Comparison of ENCODE assay signal across 15 cellular contexts in genomic region chr17:72901098-72901497, GRCh38.
"Had no signal": no experiment of that assay in that cellular context is flagged by ENCODE, and none has a peak within 500 bp of the region (broad histone marks: within the 10 kb centered on the region; RNA-seq: fewer than 3 reads in every experiment).

No MANE protein-coding gene starts in this region.

- DNase-seq: activated CD4-positive, alpha-beta memory T cell treated with anti-CD3 and anti-CD28 coated beads for 36 hours; activated CD8-positive, alpha-beta memory T cell treated with anti-CD3 and anti-CD28 coated beads, Interleukin-2, amount 50 U/mL, for 4 hours; activated gamma-delta T cell treated with Interleukin-2 at 50 U/mL for 16 hours; activated naive CD8-positive, alpha-beta T cell treated with anti-CD3 and anti-CD28 coated beads for 36 hours; activated T-cell treated with anti-CD3 and anti-CD28 coated beads, Interleukin-2, amount 50 U/mL, for 72 hours; natural killer cell; stimulated activated CD4-positive, alpha-beta T cell treated with anti-CD3 and anti-CD28 coated beads, Interleukin-12 subunit alpha, Interleukin-12 subunit beta, amount 100 ng/mL, for 4 hours; stimulated activated CD4-positive, alpha-beta T cell treated with anti-CD3 and anti-CD28 coated beads, Interleukin-2, amount 100 ng/mL, for 48 hours; stimulated activated CD8-positive, alpha-beta memory T cell treated with anti-CD3 and anti-CD28 coated beads, Interleukin-4, amount 100 ng/mL, for 48 hours; stimulated activated naive CD8-positive, alpha-beta T cell treated with anti-CD3 and anti-CD28 coated beads, Interleukin-15, Interleukin-2, amounts not matched to agents 100 U/mL and 50 U/mL, for 24 hours; T-helper 2 cell; upper lobe of left lung had no signal

- H3K27ac ChIP-seq: epithelial cell of prostate, gastroesophageal sphincter, upper lobe of left lung had no signal

- FAIRE-seq: keratinocyte had no signal

- H3K9me3 ChIP-seq: gastroesophageal sphincter, upper lobe of left lung had no signal

- ATAC-seq: activated T-cell treated with anti-CD3 and anti-CD28 coated beads, Interleukin-2, amount 50 U/mL, for 72 hours; gastroesophageal sphincter; natural killer cell; stimulated activated naive CD8-positive, alpha-beta T cell treated with anti-CD3 and anti-CD28 coated beads, Interleukin-15, Interleukin-2, amounts not matched to agents 100 U/mL and 50 U/mL, for 24 hours had no signal

- H3K27me3 ChIP-seq: gastroesophageal sphincter, upper lobe of left lung had no signal

- H3K4me3 ChIP-seq: gastroesophageal sphincter, upper lobe of left lung had no signal

- H3K4me1 ChIP-seq: gastroesophageal sphincter, upper lobe of left lung had no signal

- H3K36me3 ChIP-seq: gastroesophageal sphincter, upper lobe of left lung had no signal
